In genomic region chr20:20019123-20019522, GRCh38 we compare ENCODE assay signal across 11 cellular contexts. TPM values are rescaled to one million over a fixed set of nuclear protein-coding genes. Genes with fewer than 3 reads are reported as not detected.
DNase-seq lines count a peak whose midpoint lies in the region; ATAC-seq, FAIRE-seq and TF ChIP-seq lines count a peak whose summit lies in the region.
"Had no signal": no experiment of that assay in that cellular context is flagged by ENCODE, and none has a peak within 500 bp of the region (broad histone marks: within the 10 kb centered on the region; RNA-seq: fewer than 3 reads in every experiment).

No MANE protein-coding gene starts in this region.

- H3K27ac ChIP-seq in SK-N-SH (ENCODE audit: low read depth in 2 of 2, low read length in 1 of 2) (no peak overlapping the region), MM.1S (ENCODE audit: low read length) (no peak overlapping the region), breast epithelium (no peak overlapping the region), neural progenitor cell (no peak overlapping the region)
- H3K27ac ChIP-seq: lower lobe of right lung had no signal

- no peaks in the 10 kb centered on the region for H3K27me3 Mint-ChIP-seq in neural progenitor cell (ENCODE audit: insufficient read depth, low read depth)

- POLR2A ChIA-PET in SK-N-SH (lab: Yijun Ruan, JAX) = no interaction called here

- H3K4me1 ChIP-seq in SK-N-SH (ENCODE audit: control insufficient read depth in 1 of 2, insufficient read depth in 2 of 2, low read depth in 1 of 2, low read length in 1 of 2) (peaks cover 6 to 17% of the 10 kb centered on the region in 2 experiments; a peak in 3 of 4 replicates), MM.1S (ENCODE audit: low read length) (peaks cover 50% of the 10 kb centered on the region), breast epithelium (peaks cover 0 to 14% of the 10 kb centered on the region in 2 donors), neural progenitor cell (peaks cover 7% of the 10 kb centered on the region)

- TF ChIP-seq CTCF in SK-N-SH (IDR thresholded peaks at IDR 0.05) = no peak
- TF ChIP-seq CTCF in MM.1S (IDR thresholded peaks at IDR 0.05; ENCODE audit: low read length) = no peak
- no peak for TF ChIP-seq CTCF in breast epithelium (IDR thresholded peaks at IDR 0.05)
- TF ChIP-seq CTCF in neural progenitor cell (IDR thresholded peaks at IDR 0.05) = no peak

- CTCF ChIA-PET in SK-N-SH (lab: Yijun Ruan, JAX) = no interaction called here

- H3K4me3 Mint-ChIP-seq in neural progenitor cell = peak overlapping the region; percentile 79

- peak overlapping the region in 1 of 2 experiments; percentile 93; a peak in 1 of 4 replicates for H3K4me3 ChIP-seq in SK-N-SH (ENCODE audit: low read depth in 2 of 2, low read length in 1 of 2)
- H3K4me3 ChIP-seq in MM.1S (ENCODE audit: low read length) = no peak overlapping the region
- H3K4me3 ChIP-seq in breast epithelium = peak overlapping the region in 1 of 3 donors; percentile 97
- H3K4me3 ChIP-seq in neural progenitor cell = no peak overlapping the region

- H3K9ac ChIP-seq in SK-N-SH = no peak overlapping the region
- no peak overlapping the region for H3K9ac ChIP-seq in MM.1S (ENCODE audit: low read length)
- H3K9ac ChIP-seq in neural progenitor cell = no peak overlapping the region

- H3K4me1 Mint-ChIP-seq in neural progenitor cell = peaks cover 17% of the 10 kb centered on the region

- H3K27ac Mint-ChIP-seq in neural progenitor cell = no peak overlapping the region

- H3K4me2 ChIP-seq in SK-N-SH (peak overlapping the region; percentile 97), MM.1S (ENCODE audit: low read depth, low read length) (peak overlapping the region; percentile 68; the same call in 1 of the 2 replicates), neural progenitor cell (no peak overlapping the region)

- TF ChIP-seq POLR2A in breast epithelium (IDR thresholded peaks at IDR 0.05) = no peak

- H3K36me3 ChIP-seq in SK-N-SH (replicated peaks in 1 of 2; ENCODE audit: control insufficient read depth in 1 of 2, insufficient read depth in 2 of 2, low read length in 1 of 2) (peaks cover 11 to 18% of the 10 kb centered on the region in 2 experiments), MM.1S (replicated peaks; ENCODE audit: insufficient read depth, low read length) (no peaks in the 10 kb centered on the region), breast epithelium (no peaks in the 10 kb centered on the region), neural progenitor cell (no peaks in the 10 kb centered on the region)

- H3K9me3 Mint-ChIP-seq in neural progenitor cell = no peaks in the 10 kb centered on the region

- no peak for ATAC-seq in SK-N-SH treated with all-trans-retinoic acid at 6 μM for 48 hours
- ATAC-seq: lower lobe of right lung had no signal

- H3K9me2 ChIP-seq in SK-N-SH = no peaks in the 10 kb centered on the region
- H3K9me2 ChIP-seq in MM.1S (replicated peaks; ENCODE audit: insufficient read depth, low read length) = no peaks in the 10 kb centered on the region

- H3F3A ChIP-seq in SK-N-SH (replicated peaks; ENCODE audit: insufficient read depth) = peaks cover 12% of the 10 kb centered on the region
- H3F3A ChIP-seq in MM.1S (ENCODE audit: insufficient read depth, low read length) = peaks cover 21% of the 10 kb centered on the region
- H3F3A ChIP-seq in neural progenitor cell (ENCODE audit: low read depth) = peaks cover 15% of the 10 kb centered on the region

- FAIRE-seq in urothelium cell line (lab: Jason Lieb, UNC) = no peak

- H2AFZ ChIP-seq in SK-N-SH (ENCODE audit: low read depth) = no peak overlapping the region
- no peak overlapping the region for H2AFZ ChIP-seq in MM.1S (ENCODE audit: low read length)
- no peak overlapping the region for H2AFZ ChIP-seq in neural progenitor cell (replicated peaks)

- TF ChIP-seq RAD21 in SK-N-SH (IDR thresholded peaks at IDR 0.05; ENCODE audit: low read length) = no peak

- intact Hi-C loops in breast epithelium (cut with DNase I; ENCODE audit: low total_unique reads) = no loop called here

- H3K9me3 ChIP-seq in SK-N-SH = no peaks in the 10 kb centered on the region
- H3K9me3 ChIP-seq in MM.1S (replicated peaks; ENCODE audit: insufficient read depth, low read length) = no peaks in the 10 kb centered on the region
- H3K9me3 ChIP-seq in breast epithelium = no peaks in the 10 kb centered on the region
- H3K9me3 ChIP-seq in neural progenitor cell (ENCODE audit: low read depth) = no peaks in the 10 kb centered on the region
- H3K9me3 ChIP-seq: lower lobe of right lung had no signal

- DNase-seq in SK-N-SH (no peak), MM.1S (no peak), breast epithelium (ENCODE audit: low spot score in 2 of 2) (peak; percentile 46 to 74), neural progenitor cell (ENCODE audit: low spot score) (no peak), urothelium cell line (ENCODE audit: low spot score) (no peak), NCI-H187 (lab: John Stamatoyannopoulos, UW) (no peak)
- no peak for DNase-seq in stimulated activated CD4-positive, alpha-beta T cell treated with anti-CD3 and anti-CD28 coated beads, Interleukin-4, amount 100 ng/mL, for 4 hours
- DNase-seq: foreskin melanocyte, lower lobe of right lung had no signal

- no peaks in the 10 kb centered on the region for H3K27me3 ChIP-seq in SK-N-SH (ENCODE audit: insufficient read depth)
- H3K27me3 ChIP-seq in MM.1S (replicated peaks; ENCODE audit: insufficient read depth, low read length) = no peaks in the 10 kb centered on the region
- H3K27me3 ChIP-seq in breast epithelium = no peaks in the 10 kb centered on the region
- no peaks in the 10 kb centered on the region for H3K27me3 ChIP-seq in neural progenitor cell

- H3K36me3 Mint-ChIP-seq in neural progenitor cell = peaks cover 2% of the 10 kb centered on the region

- no peak for TF ChIP-seq EP300 in SK-N-SH (IDR thresholded peaks at IDR 0.05; ENCODE audit: borderline replicate concordance in 1 of 2, low read depth in 1 of 2, low read length in 1 of 2)

- peaks cover 34% of the 10 kb centered on the region for H4K20me1 ChIP-seq in SK-N-SH (ENCODE audit: insufficient read depth)
- 0 out of 2 replicates have a peak, but pooled peaks cover 5% of the 10 kb centered on the region for H4K20me1 ChIP-seq in MM.1S (ENCODE audit: insufficient read depth, low read length)
- H4K20me1 ChIP-seq in neural progenitor cell (ENCODE audit: low read depth) = peaks cover 19% of the 10 kb centered on the region

- peaks cover 69% of the 10 kb centered on the region for H3K79me2 ChIP-seq in SK-N-SH (ENCODE audit: insufficient read depth)
- peaks cover 66% of the 10 kb centered on the region for H3K79me2 ChIP-seq in MM.1S (ENCODE audit: low read length)
- peaks cover 68% of the 10 kb centered on the region for H3K79me2 ChIP-seq in neural progenitor cell (ENCODE audit: low read depth)

- WGBS in SK-N-SH (ENCODE audit: low lambda C conversion rate) = 69% methylated on average over 2 of the region's 2 CpGs

TF ChIP-seq in SK-N-SH, 30 proteins besides CTCF, POLR2A, EP300 and RAD21 (continues in another document):
- no peak for TF ChIP-seq MEF2A (IDR thresholded peaks at IDR 0.05; ENCODE audit: borderline replicate concordance, low read depth)
- no peak for TF ChIP-seq RFX5 (IDR thresholded peaks at IDR 0.05; ENCODE audit: low read length)
- TF ChIP-seq YY1 (IDR thresholded peaks at IDR 0.05; ENCODE audit: low read depth) = no peak
- TF ChIP-seq SMC3 (IDR thresholded peaks at IDR 0.05; ENCODE audit: low read depth, low read length) = no peak
- TF ChIP-seq IRF3 (IDR thresholded peaks at IDR 0.05; ENCODE audit: low read depth, low read length) = no peak

TF ChIP-seq in SK-N-SH treated with all-trans-retinoic acid at 6 μM for 48 hours, 23 proteins besides CTCF, POLR2A, EP300 and RAD21 (continues in another document):
- TF ChIP-seq OSR1 (CRISPR knock-in tag; IDR thresholded peaks at IDR 0.05) (no peak), GLIS3 (CRISPR knock-in tag; IDR thresholded peaks at IDR 0.05) (no peak), PATZ1 (CRISPR knock-in tag; IDR thresholded peaks at IDR 0.05; ENCODE audit: borderline replicate concordance) (no peak)

RNA-seq across cellular contexts. Expression of gene NAA20, which starts 2.0 kb away (rescaled TPM):
- polyA plus RNA-seq in SK-N-SH (2012; rRNA removed) = 85.0 and 91.8 TPM in 2 replicates
- polyA plus RNA-seq in SK-N-SH (2012; cell fraction: cytosol; rRNA removed) = 103 and 119 TPM in 2 replicates
- polyA plus RNA-seq in SK-N-SH (2012; cell fraction: nucleus; rRNA removed) = 20.4 and 44.9 TPM in 2 replicates
- total RNA-seq in breast epithelium = 10 to 100 TPM; 32.6 to 47.2 (median 44.5) TPM
- 23.2 and 39.9 TPM in 2 replicates for total RNA-seq in neural progenitor cell (ENCODE audit: low replicate concordance)

RNA-seq across cellular contexts. Expression of gene CRNKL1, which starts 33.1 kb away (rescaled TPM):
- 7.6 and 8.9 TPM in 2 replicates for polyA plus RNA-seq in SK-N-SH (2012; rRNA removed)
- 10.1 and 12.3 TPM in 2 replicates for polyA plus RNA-seq in SK-N-SH (2012; cell fraction: cytosol; rRNA removed)
- 7.1 and 10.3 TPM in 2 replicates for polyA plus RNA-seq in SK-N-SH (2012; cell fraction: nucleus; rRNA removed)
- 10 to 100 TPM; 18.9 to 41.6 (median 24.6) TPM for total RNA-seq in breast epithelium
- 27.9 and 45.0 TPM in 2 replicates for total RNA-seq in neural progenitor cell (ENCODE audit: low replicate concordance)

RNA-seq across cellular contexts. Expression of gene CFAP61, which starts 33.2 kb away (rescaled TPM):
- polyA plus RNA-seq in SK-N-SH (2012; rRNA removed) = 0.26 and 0.62 TPM in 2 replicates
- 0.39 and 0.53 TPM in 2 replicates for polyA plus RNA-seq in SK-N-SH (2012; cell fraction: cytosol; rRNA removed)
- polyA plus RNA-seq in SK-N-SH (2012; cell fraction: nucleus; rRNA removed) = 0.55 and 0.94 TPM in 2 replicates
- 1 to 10 TPM in 1 of 3 donors, under 1 TPM in 2; 0.33 to 2.4 (median 0.59) TPM for total RNA-seq in breast epithelium
- total RNA-seq in neural progenitor cell (ENCODE audit: low replicate concordance) = 0.53 TPM in 1 of 2 replicates, not detected in the other
- polyA plus RNA-seq: AG04450 had no signal

Comparison
In these comparisons a context has a peak if more than half of its experiments do, and no peak if none do; other contexts are left out.
1. DNase-seq: peak in breast epithelium (2 of 2); none in SK-N-SH (single experiment), MM.1S (single experiment), neural progenitor cell (single experiment), urothelium cell line (single experiment), stimulated activated CD4-positive, alpha-beta T cell treated with anti-CD3 and anti-CD28 coated beads, Interleukin-4, amount 100 ng/mL, for 4 hours (0 of 2) and NCI-H187 (0 of 2).